15 cellular contexts compared by ENCODE assay signal in the genomic region with DNA sequence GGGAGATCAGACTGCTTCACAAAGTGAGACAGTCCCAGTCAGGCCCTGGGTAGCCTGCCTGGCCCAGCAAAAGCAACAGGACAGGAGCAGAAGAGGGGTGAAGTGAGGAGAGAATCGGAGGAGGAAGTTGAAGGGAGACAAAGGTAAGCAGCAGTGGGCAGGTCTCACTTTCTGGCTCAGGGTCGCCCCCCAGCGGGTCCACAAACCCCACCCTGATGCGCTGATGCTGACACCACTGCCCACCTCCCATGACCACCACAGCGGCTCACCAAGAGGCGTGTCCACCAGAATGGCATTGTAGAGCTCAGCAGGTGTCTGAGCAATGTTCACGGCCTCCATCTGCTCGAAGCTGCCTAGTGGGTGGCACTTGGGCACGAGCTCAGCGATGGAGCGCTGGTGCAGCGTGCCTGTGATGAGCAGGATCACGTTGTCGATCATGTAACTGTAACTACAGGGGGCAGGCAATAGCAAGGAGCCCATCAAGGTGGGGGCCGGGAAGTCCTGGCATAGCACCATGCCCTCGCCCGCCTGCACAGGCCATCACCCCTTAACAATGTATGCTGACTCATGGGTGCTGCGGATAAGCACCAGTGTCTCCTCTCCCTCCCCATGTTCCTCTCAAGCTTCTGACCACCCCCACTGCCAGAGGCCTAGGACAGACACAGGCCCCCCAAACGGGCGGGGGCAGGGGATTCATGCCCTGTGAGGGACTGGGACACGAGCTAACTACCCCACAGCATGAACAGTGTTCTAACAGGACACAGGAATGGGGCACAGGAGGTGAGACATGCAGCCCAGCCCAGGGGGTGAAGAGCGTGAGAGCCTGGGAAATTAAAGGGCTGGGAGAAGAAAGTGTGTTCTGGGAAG. TPM values are rescaled to one million over a fixed set of nuclear protein-coding genes. Genes with fewer than 3 reads are reported as not detected.
DNase-seq lines count a peak whose midpoint lies in the region; TF ChIP-seq lines count a peak whose summit lies in the region.
"Had no signal": no experiment of that assay in that cellular context is flagged by ENCODE, and none has a peak within 500 bp of the region (broad histone marks: within the 10 kb centered on the region; RNA-seq: fewer than 3 reads in every experiment).

No MANE protein-coding gene starts in this region.

- H3K14ac ChIP-seq in H9 (ENCODE audit: insufficient read depth, low read length) = no peak overlapping the region

- TF ChIP-seq CTCF in H9 (conservative IDR thresholded peaks at IDR 0.05) = peak; percentile 52
- peak; percentile 20; the same call in 1 of the 2 replicates for TF ChIP-seq CTCF in WERI-Rb-1 (IDR thresholded peaks at IDR 0.05; ENCODE audit: low read depth, low read length)
- no peak for TF ChIP-seq CTCF in glutamatergic neuron (IDR thresholded peaks at IDR 0.05; ENCODE audit: partially characterized antibody, unreplicated experiment)
- no peak for TF ChIP-seq CTCF in sigmoid colon (IDR thresholded peaks at IDR 0.05)
- TF ChIP-seq CTCF in SK-N-SH (IDR thresholded peaks at IDR 0.05) = no peak
- TF ChIP-seq CTCF in progenitor cell of endocrine pancreas (IDR thresholded peaks at IDR 0.05; ENCODE audit: unreplicated experiment) = no peak

- no peaks in the 10 kb centered on the region for H3K27me3 ChIP-seq in H9 (ENCODE audit: insufficient read depth, low read length)
- H3K27me3 ChIP-seq in WERI-Rb-1 (ENCODE audit: insufficient read depth, low read depth, severe bottlenecking) = no peaks in the 10 kb centered on the region
- no peaks in the 10 kb centered on the region for H3K27me3 ChIP-seq in sigmoid colon
- H3K27me3 ChIP-seq in SK-N-SH (ENCODE audit: insufficient read depth) = no peaks in the 10 kb centered on the region
- H3K27me3 ChIP-seq: BLaER1 treated with 17β-estradiol and CSF1 and Interleukin-3, amounts not matched to agents 10 nM and 100 nM had no signal

- H2BK20ac ChIP-seq in H9 (ENCODE audit: low read depth, low read length, poor library complexity, severe bottlenecking) = no peak overlapping the region

- H3K18ac ChIP-seq in H9 (ENCODE audit: insufficient read length, low read depth, low read length) = no peak overlapping the region

- H2AK5ac ChIP-seq in H9 (ENCODE audit: insufficient read length, low read length) = no peak overlapping the region

- no peak overlapping the region for H3K4ac ChIP-seq in H9 (ENCODE audit: low read depth, low read length)

- no peak for TF ChIP-seq RAD21 in SK-N-SH (IDR thresholded peaks at IDR 0.05; ENCODE audit: low read length)

- no peak overlapping the region for H4K8ac ChIP-seq in H9 (replicated peaks; ENCODE audit: insufficient read length, low read depth, low read length)

- intact Hi-C loops in sigmoid colon (cut with DNase I) = no loop called here
- intact Hi-C loops in activated CD4-positive, alpha-beta T cell treated with anti-CD3 and anti-CD28 coated beads, Interleukin-2, amount 10 ng/mL, durations not matched to agents 24 days and 14 days (cut with micrococcal nuclease) = no loop called here

- H3K23me2 ChIP-seq in H9 (ENCODE audit: insufficient read length, low read depth, low read length, poor library complexity, severe bottlenecking) = no peaks in the 10 kb centered on the region

- H4K20me1 ChIP-seq in H9 (ENCODE audit: control insufficient read depth, insufficient read depth, insufficient read length) (no peaks in the 10 kb centered on the region), SK-N-SH (ENCODE audit: insufficient read depth) (peaks cover 25% of the 10 kb centered on the region; the same call in 1 of the 2 replicates)

- H3K4me2 ChIP-seq in H9 (ENCODE audit: insufficient read depth, insufficient read length, low read length) (no peak overlapping the region), SK-N-SH (no peak overlapping the region)
- H3K4me2 ChIP-seq: BLaER1 treated with 17β-estradiol and CSF1 and Interleukin-3, amounts not matched to agents 10 nM and 100 nM had no signal

- H3T11ph ChIP-seq in H9 (ENCODE audit: low read length) = no peak overlapping the region

- H3K9me2 ChIP-seq in SK-N-SH = no peaks in the 10 kb centered on the region

- H3K27ac Mint-ChIP-seq in H9 (peak overlapping the region; percentile 29 to 93 (median 72); a peak in 5 of 7 replicates), glutamatergic neuron (ENCODE audit: unreplicated experiment) (peak overlapping the region; percentile 76), progenitor cell of endocrine pancreas (no peak overlapping the region)
- no peak overlapping the region for H3K27ac Mint-ChIP-seq in activated CD4-positive, alpha-beta T cell treated with anti-CD3 and anti-CD28 coated beads, Interleukin-2, amount 10 ng/mL, durations not matched to agents 24 days and 14 days
- H3K27ac Mint-ChIP-seq: activated T-helper 2 cell treated with anti-CD3 and anti-CD28 coated beads, Interferon-gamma antibody, Interleukin-2, Interleukin-4, amounts not matched to agents 10 μg/mL and 5 μg/mL and 100 μg/mL, durations not matched to agents 14 hours and 24 hours and 36 hours; mesothelial cell of epicardium had no signal

- no peak overlapping the region for H3K56ac ChIP-seq in H9 (ENCODE audit: insufficient read length, low read depth, low read length)

- no peak overlapping the region for H2BK15ac ChIP-seq in H9 (ENCODE audit: low read depth, low read length)

- H3K27ac ChIP-seq in H9 (ENCODE audit: insufficient read length, low read depth, low read length) = no peak overlapping the region
- H3K27ac ChIP-seq in WERI-Rb-1 = peak overlapping the region; percentile 40
- peak overlapping the region; percentile 15 to 79 (median 74) for H3K27ac ChIP-seq in sigmoid colon
- no peak overlapping the region; a peak in 1 of 4 replicates for H3K27ac ChIP-seq in SK-N-SH (ENCODE audit: low read depth in 2 of 2, low read length in 1 of 2)
- H3K27ac ChIP-seq: BLaER1 treated with 17β-estradiol and CSF1 and Interleukin-3, amounts not matched to agents 10 nM and 100 nM had no signal

- CTCF ChIA-PET in SK-N-SH (lab: Yijun Ruan, JAX) = interaction anchor here (0.6 to 6.7 kb wide), 10 partner anchors 8 to 867 kb away, joined by 3 to 35 read pairs (median 3); no protein-coding TSS in a partner anchor

- H3K36me3 ChIP-seq in WERI-Rb-1 = peaks cover 37% of the 10 kb centered on the region
- peaks cover 0 to 28% (median 4%) of the 10 kb centered on the region in 4 donors for H3K36me3 ChIP-seq in sigmoid colon
- peaks cover 0 to 31% of the 10 kb centered on the region in 2 experiments for H3K36me3 ChIP-seq in SK-N-SH (replicated peaks in 1 of 2; ENCODE audit: control insufficient read depth in 1 of 2, insufficient read depth in 2 of 2, low read length in 1 of 2)

- no peaks in the 10 kb centered on the region for H3K9me3 Mint-ChIP-seq in H9
- no peaks in the 10 kb centered on the region for H3K9me3 Mint-ChIP-seq in glutamatergic neuron (ENCODE audit: unreplicated experiment)
- no peaks in the 10 kb centered on the region for H3K9me3 Mint-ChIP-seq in progenitor cell of endocrine pancreas (ENCODE audit: low read depth)
- H3K9me3 Mint-ChIP-seq in activated CD4-positive, alpha-beta T cell treated with anti-CD3 and anti-CD28 coated beads, Interleukin-2, amount 10 ng/mL, durations not matched to agents 24 days and 14 days = no peaks in the 10 kb centered on the region
- H3K9me3 Mint-ChIP-seq: activated T-helper 2 cell treated with anti-CD3 and anti-CD28 coated beads, Interferon-gamma antibody, Interleukin-2, Interleukin-4, amounts not matched to agents 10 μg/mL and 5 μg/mL and 100 μg/mL, durations not matched to agents 14 hours and 24 hours and 36 hours; mesothelial cell of epicardium; stimulated activated naive CD8-positive, alpha-beta T cell treated with anti-CD3 and anti-CD28 coated beads, Interleukin-15, amount 100 ng/mL, for 72 hours had no signal

- H3K36me3 Mint-ChIP-seq in H9 (ENCODE audit: insufficient read depth in 1 of 3, low read depth in 3 of 3) = peaks cover 0 to 14% (median 11%) of the 10 kb centered on the region in 3 experiments; a peak in 6 of 7 replicates
- no peaks in the 10 kb centered on the region for H3K36me3 Mint-ChIP-seq in glutamatergic neuron (ENCODE audit: unreplicated experiment)
- H3K36me3 Mint-ChIP-seq in progenitor cell of endocrine pancreas (ENCODE audit: insufficient read depth) = peaks cover 2% of the 10 kb centered on the region
- H3K36me3 Mint-ChIP-seq in activated CD4-positive, alpha-beta T cell treated with anti-CD3 and anti-CD28 coated beads, Interleukin-2, amount 10 ng/mL, durations not matched to agents 24 days and 14 days (ENCODE audit: low read depth) = peaks cover 3% of the 10 kb centered on the region

- WGBS in H9 (ENCODE audit: extremely low coverage, insufficient read length, low lambda C conversion rate) = no CpG with 5 or more reads among the region's 22 CpGs
- 79 to 88% methylated on average over 22 of the region's 22 CpGs for WGBS in sigmoid colon, 2 donors
- WGBS in SK-N-SH (ENCODE audit: low lambda C conversion rate) = 89% methylated on average over 15 of the region's 22 CpGs

- H3K9me3 ChIP-seq in H9 (ENCODE audit: control insufficient read depth, low read depth, low read length) = no peaks in the 10 kb centered on the region
- H3K9me3 ChIP-seq in WERI-Rb-1 (ENCODE audit: severe bottlenecking) = no peaks in the 10 kb centered on the region
- no peaks in the 10 kb centered on the region for H3K9me3 ChIP-seq in sigmoid colon
- H3K9me3 ChIP-seq in SK-N-SH = no peaks in the 10 kb centered on the region
- H3K9me3 ChIP-seq: BLaER1 treated with 17β-estradiol and CSF1 and Interleukin-3, amounts not matched to agents 10 nM and 100 nM had no signal

- H2BK12ac ChIP-seq in H9 (ENCODE audit: insufficient read length, low read depth, low read length) = no peak overlapping the region

- DNase-seq in H9 (peak; percentile 63), WERI-Rb-1 (no peak), glutamatergic neuron (no peak), sigmoid colon (no peak), SK-N-SH (no peak), GDM1 (lab: John Stamatoyannopoulos, UW) (no peak), progenitor cell of endocrine pancreas (ENCODE audit: low spot score, unreplicated experiment) (no peak)
- no peak for DNase-seq in activated CD4-positive, alpha-beta T cell treated with anti-CD3 and anti-CD28 coated beads, Interleukin-2, amount 10 ng/mL, durations not matched to agents 24 days and 14 days
- DNase-seq: MV-4-11; NCI-H345; stimulated activated naive CD8-positive, alpha-beta T cell treated with anti-CD3 and anti-CD28 coated beads, Interleukin-15, amount 100 ng/mL, for 72 hours had no signal

- H3F3A ChIP-seq in SK-N-SH (replicated peaks; ENCODE audit: insufficient read depth) = no peaks in the 10 kb centered on the region

- no peak overlapping the region for H3K23ac ChIP-seq in H9 (ENCODE audit: insufficient read length, low read depth, low read length)

- H3K27me3 Mint-ChIP-seq in H9 (ENCODE audit: low read depth) (no peaks in the 10 kb centered on the region), glutamatergic neuron (ENCODE audit: unreplicated experiment) (peaks cover 13% of the 10 kb centered on the region), progenitor cell of endocrine pancreas (no peaks in the 10 kb centered on the region)
- no peaks in the 10 kb centered on the region for H3K27me3 Mint-ChIP-seq in activated CD4-positive, alpha-beta T cell treated with anti-CD3 and anti-CD28 coated beads, Interleukin-2, amount 10 ng/mL, durations not matched to agents 24 days and 14 days
- H3K27me3 Mint-ChIP-seq: stimulated activated naive CD8-positive, alpha-beta T cell treated with anti-CD3 and anti-CD28 coated beads, Interleukin-15, amount 100 ng/mL, for 72 hours had no signal

- no peak overlapping the region for H4K91ac ChIP-seq in H9 (ENCODE audit: insufficient read length, low read depth, low read length)

- POLR2A ChIA-PET in SK-N-SH (lab: Yijun Ruan, JAX) = interaction anchor here (0.7 kb wide), 1 partner anchor 13 kb away, joined by 3 read pairs; the partner anchor contains the start of gene HSD11B2

- H3K4me3 ChIP-seq in WERI-Rb-1 (ENCODE audit: low read depth, low read length) = no peak overlapping the region
- H3K4me3 ChIP-seq in sigmoid colon = no peak overlapping the region
- no peak overlapping the region for H3K4me3 ChIP-seq in SK-N-SH (ENCODE audit: low read depth in 2 of 2, low read length in 1 of 2)
- H3K4me3 ChIP-seq: BLaER1 treated with 17β-estradiol and CSF1 and Interleukin-3, amounts not matched to agents 10 nM and 100 nM had no signal

- no peak overlapping the region for H2BK5ac ChIP-seq in H9 (ENCODE audit: insufficient read length, low read length)

- TF ChIP-seq EP300 in sigmoid colon (IDR thresholded peaks at IDR 0.05) (no peak), SK-N-SH (IDR thresholded peaks at IDR 0.05; ENCODE audit: borderline replicate concordance in 1 of 2, low read depth in 1 of 2, low read length in 1 of 2) (no peak)

- H3K4me1 Mint-ChIP-seq in H9 (peaks cover 16 to 17% of the 10 kb centered on the region in 2 experiments), glutamatergic neuron (ENCODE audit: low read depth, unreplicated experiment) (peaks cover 25% of the 10 kb centered on the region), progenitor cell of endocrine pancreas (ENCODE audit: low read depth) (no peaks in the 10 kb centered on the region)
- no peaks in the 10 kb centered on the region for H3K4me1 Mint-ChIP-seq in activated CD4-positive, alpha-beta T cell treated with anti-CD3 and anti-CD28 coated beads, Interleukin-2, amount 10 ng/mL, durations not matched to agents 24 days and 14 days
- H3K4me1 Mint-ChIP-seq: mesothelial cell of epicardium had no signal

- TF ChIP-seq POLR2A in sigmoid colon (IDR thresholded peaks at IDR 0.05) = no peak

- H3K79me2 ChIP-seq in H9 (ENCODE audit: insufficient read depth, low read length) (no peaks in the 10 kb centered on the region), SK-N-SH (ENCODE audit: insufficient read depth) (peaks cover 4% of the 10 kb centered on the region; the same call in 1 of the 2 replicates)

- H3K79me1 ChIP-seq in H9 (ENCODE audit: insufficient read depth, low read depth, low read length, poor library complexity, severe bottlenecking) = no peaks in the 10 kb centered on the region

- no peak overlapping the region for H2AFZ ChIP-seq in H9 (ENCODE audit: low read length)
- no peak overlapping the region for H2AFZ ChIP-seq in SK-N-SH (ENCODE audit: low read depth)

- no peak overlapping the region for H3K4me3 Mint-ChIP-seq in H9
- no peak overlapping the region for H3K4me3 Mint-ChIP-seq in glutamatergic neuron (ENCODE audit: unreplicated experiment)
- H3K4me3 Mint-ChIP-seq in progenitor cell of endocrine pancreas (ENCODE audit: low read depth) = no peak overlapping the region
- no peak overlapping the region for H3K4me3 Mint-ChIP-seq in activated CD4-positive, alpha-beta T cell treated with anti-CD3 and anti-CD28 coated beads, Interleukin-2, amount 10 ng/mL, durations not matched to agents 24 days and 14 days
- H3K4me3 Mint-ChIP-seq: mesothelial cell of epicardium; stimulated activated naive CD8-positive, alpha-beta T cell treated with anti-CD3 and anti-CD28 coated beads, Interleukin-15, amount 100 ng/mL, for 72 hours had no signal

- no peak overlapping the region for H4K5ac ChIP-seq in H9 (ENCODE audit: insufficient read length, low read depth, low read length)

- H3K9ac ChIP-seq in H9 (ENCODE audit: extremely low read depth, insufficient read length, low read length) (no peak overlapping the region), SK-N-SH (no peak overlapping the region)

- no peak overlapping the region for H2BK120ac ChIP-seq in H9 (ENCODE audit: low read depth, low read length, poor library complexity, severe bottlenecking)

- H3K4me1 ChIP-seq in H9 (ENCODE audit: insufficient read depth, low read length) (no peaks in the 10 kb centered on the region), sigmoid colon (peaks cover 0 to 82% (median 71%) of the 10 kb centered on the region in 4 donors), SK-N-SH (ENCODE audit: control insufficient read depth in 1 of 2, insufficient read depth in 2 of 2, low read depth in 1 of 2, low read length in 1 of 2) (peaks cover 0 to 44% of the 10 kb centered on the region in 2 experiments; a peak in 1 of 4 replicates)

RNA-seq across cellular contexts. Expression of gene HSD11B2, which starts 13.6 kb away (rescaled TPM):
- total RNA-seq in H9 (2021) (33.5 and 35.1 TPM in 2 replicates), glutamatergic neuron (ENCODE audit: unreplicated experiment) (6.0 TPM), sigmoid colon (1 to 10 TPM in 2 of 4 donors, under 1 TPM in 1, not detected in 1; 0.14 to 3.9 (median 1.4) TPM), progenitor cell of endocrine pancreas (38.7 and 44.5 TPM in 2 replicates)
- polyA plus RNA-seq in sigmoid colon (100 to 1,000 TPM in 1 of 3 donors, 10 to 100 TPM in 2; 88.3 to 353 (median 90.4) TPM), SK-N-SH (2012; rRNA removed) (0.19 and 0.23 TPM in 2 replicates)
- 0.08 and 0.10 TPM in 2 replicates for polyA plus RNA-seq in SK-N-SH (2012; cell fraction: cytosol; rRNA removed)
- 0.58 and 0.75 TPM in 2 replicates for polyA plus RNA-seq in SK-N-SH (2012; cell fraction: nucleus; rRNA removed)
- 3.5 and 5.2 TPM in 2 replicates for total RNA-seq in activated CD4-positive, alpha-beta T cell treated with anti-CD3 and anti-CD28 coated beads, Interleukin-2, amount 10 ng/mL, durations not matched to agents 24 days and 14 days
- total RNA-seq: T-helper 1 cell treated with Interleukin-12 subunit alpha and Interleukin-12 subunit beta and Interleukin-4 antibody, amounts not matched to agents 30 ng/mL and 1 ng/mL, for 36 hours had no signal

RNA-seq across cellular contexts. Expression of gene ZDHHC1, which starts 28.2 kb away (rescaled TPM):
- 3.0 and 3.7 TPM in 2 replicates for total RNA-seq in H9 (2021)
- total RNA-seq in glutamatergic neuron (ENCODE audit: unreplicated experiment) = 4.6 TPM
- total RNA-seq in sigmoid colon = 10 to 100 TPM; 12.7 to 18.3 (median 16.1) TPM
- polyA plus RNA-seq in sigmoid colon = 1 to 10 TPM; 4.2 to 6.6 (median 4.4) TPM
- 14.2 and 15.8 TPM in 2 replicates for polyA plus RNA-seq in SK-N-SH (2012; rRNA removed)
- polyA plus RNA-seq in SK-N-SH (2012; cell fraction: cytosol; rRNA removed) = 6.2 and 10.5 TPM in 2 replicates
- 39.7 and 44.1 TPM in 2 replicates for polyA plus RNA-seq in SK-N-SH (2012; cell fraction: nucleus; rRNA removed)
- 16.5 and 17.0 TPM in 2 replicates for total RNA-seq in progenitor cell of endocrine pancreas
- total RNA-seq in activated CD4-positive, alpha-beta T cell treated with anti-CD3 and anti-CD28 coated beads, Interleukin-2, amount 10 ng/mL, durations not matched to agents 24 days and 14 days = 0.54 and 0.85 TPM in 2 replicates

RNA-seq across cellular contexts. Expression of gene ATP6V0D1, which starts 36.5 kb away (rescaled TPM):
- 39.8 and 43.0 TPM in 2 replicates for total RNA-seq in H9 (2021)
- total RNA-seq in glutamatergic neuron (ENCODE audit: unreplicated experiment) = 111 TPM
- 100 to 1,000 TPM in 2 of 4 donors, 10 to 100 TPM in 2; 70.3 to 112 (median 93.6) TPM for total RNA-seq in sigmoid colon
- polyA plus RNA-seq in sigmoid colon = 100 to 1,000 TPM; 214 to 287 (median 231) TPM
- 111 and 135 TPM in 2 replicates for polyA plus RNA-seq in SK-N-SH (2012; rRNA removed)
- polyA plus RNA-seq in SK-N-SH (2012; cell fraction: cytosol; rRNA removed) = 86.6 and 113 TPM in 2 replicates
- 102 and 104 TPM in 2 replicates for polyA plus RNA-seq in SK-N-SH (2012; cell fraction: nucleus; rRNA removed)
- 65.3 and 67.5 TPM in 2 replicates for total RNA-seq in progenitor cell of endocrine pancreas
- 30.9 and 31.8 TPM in 2 replicates for total RNA-seq in activated CD4-positive, alpha-beta T cell treated with anti-CD3 and anti-CD28 coated beads, Interleukin-2, amount 10 ng/mL, durations not matched to agents 24 days and 14 days

RNA-seq across cellular contexts. Expression of gene AGRP, which starts 38.9 kb away (rescaled TPM):
- total RNA-seq in H9 (2021) (not detected in 2 replicates), glutamatergic neuron (ENCODE audit: unreplicated experiment) (not detected), sigmoid colon (not detected), progenitor cell of endocrine pancreas (not detected in 2 replicates)
- polyA plus RNA-seq in sigmoid colon (not detected), SK-N-SH (2012; rRNA removed) (not detected in 2 replicates)
- polyA plus RNA-seq in SK-N-SH (2012; cell fraction: cytosol; rRNA removed) = not detected in 2 replicates
- not detected in 2 replicates for polyA plus RNA-seq in SK-N-SH (2012; cell fraction: nucleus; rRNA removed)
- not detected in 2 replicates for total RNA-seq in activated CD4-positive, alpha-beta T cell treated with anti-CD3 and anti-CD28 coated beads, Interleukin-2, amount 10 ng/mL, durations not matched to agents 24 days and 14 days
- total RNA-seq: activated T-helper 2 cell treated with anti-CD3 and anti-CD28 coated beads, Interferon-gamma antibody, Interleukin-2, Interleukin-4, amounts not matched to agents 10 μg/mL and 5 μg/mL and 100 μg/mL, durations not matched to agents 14 hours and 24 hours and 36 hours; mesothelial cell of epicardium; T-helper 1 cell treated with Interleukin-12 subunit alpha and Interleukin-12 subunit beta and Interleukin-4 antibody, amounts not matched to agents 30 ng/mL and 1 ng/mL, for 36 hours had no signal

RNA-seq across cellular contexts. Expression of gene TPPP3, which starts 51.2 kb away (rescaled TPM):
- total RNA-seq in H9 (2021) = 0.48 and 0.79 TPM in 2 replicates
- 21.7 TPM for total RNA-seq in glutamatergic neuron (ENCODE audit: unreplicated experiment)
- total RNA-seq in sigmoid colon = 10 to 100 TPM in 3 of 4 donors, 1 to 10 TPM in 1; 8.1 to 27.4 (median 16.9) TPM
- polyA plus RNA-seq in sigmoid colon = 10 to 100 TPM in 1 of 3 donors, 1 to 10 TPM in 2; 2.4 to 13.6 (median 8.6) TPM
- 33.5 and 36.2 TPM in 2 replicates for polyA plus RNA-seq in SK-N-SH (2012; rRNA removed)
- polyA plus RNA-seq in SK-N-SH (2012; cell fraction: cytosol; rRNA removed) = 22.8 and 30.9 TPM in 2 replicates
- polyA plus RNA-seq in SK-N-SH (2012; cell fraction: nucleus; rRNA removed) = 21.8 and 23.5 TPM in 2 replicates
- 17.5 and 26.8 TPM in 2 replicates for total RNA-seq in progenitor cell of endocrine pancreas
- total RNA-seq in activated CD4-positive, alpha-beta T cell treated with anti-CD3 and anti-CD28 coated beads, Interleukin-2, amount 10 ng/mL, durations not matched to agents 24 days and 14 days = not detected in 2 replicates
- total RNA-seq: activated T-helper 2 cell treated with anti-CD3 and anti-CD28 coated beads, Interferon-gamma antibody, Interleukin-2, Interleukin-4, amounts not matched to agents 10 μg/mL and 5 μg/mL and 100 μg/mL, durations not matched to agents 14 hours and 24 hours and 36 hours; T-helper 1 cell treated with Interleukin-12 subunit alpha and Interleukin-12 subunit beta and Interleukin-4 antibody, amounts not matched to agents 30 ng/mL and 1 ng/mL, for 36 hours had no signal

Comparison
In these comparisons a context has a peak if more than half of its experiments do, and no peak if none do; other contexts are left out.
1. H3K27ac ChIP-seq: peak in WERI-Rb-1 (single experiment) and sigmoid colon (4 of 4); none in H9 (single experiment) and SK-N-SH (0 of 2).
2. H3K27ac Mint-ChIP-seq: peak in H9 (3 of 3) and glutamatergic neuron (single experiment); none in progenitor cell of endocrine pancreas (single experiment) and activated CD4-positive, alpha-beta T cell treated with anti-CD3 and anti-CD28 coated beads, Interleukin-2, amount 10 ng/mL, durations not matched to agents 24 days and 14 days (single experiment).
3. CTCF ChIP-seq: peak in H9 (single experiment) and WERI-Rb-1 (single experiment); none in glutamatergic neuron (single experiment), sigmoid colon (0 of 4), SK-N-SH (single experiment) and progenitor cell of endocrine pancreas (single experiment).